Comparison of ENCODE assay signal across 8 cellular contexts in genomic region chr15:80418892-80419537, GRCh38. TPM values are rescaled to one million over a fixed set of nuclear protein-coding genes. Genes with fewer than 3 reads are reported as not detected.
DNase-seq lines count a peak whose midpoint lies in the region; ATAC-seq, FAIRE-seq and TF ChIP-seq lines count a peak whose summit lies in the region.

No MANE protein-coding gene starts in this region.

- no peak overlapping the region for H3K27ac ChIP-seq in gastroesophageal sphincter
- no peak overlapping the region for H3K27ac ChIP-seq in testis
- no peak overlapping the region for H3K27ac ChIP-seq in CD8-positive, alpha-beta T cell (ENCODE audit: low read depth, low read length)

- no peak for TF ChIP-seq POLR2A in gastroesophageal sphincter (IDR thresholded peaks at IDR 0.05)
- TF ChIP-seq POLR2A in testis (IDR thresholded peaks at IDR 0.05), result no peak

- no peak for ATAC-seq in gastroesophageal sphincter
- no peak for ATAC-seq in GM21576 (IDR thresholded peaks at IDR 0.05; ENCODE audit: unreplicated experiment)
- no peak for ATAC-seq in CD8-positive, alpha-beta T cell
- no peak for ATAC-seq in GM19324 (IDR thresholded peaks at IDR 0.05; ENCODE audit: low FRiP score, unreplicated experiment)

- H3K4me1 ChIP-seq in gastroesophageal sphincter (peaks cover 0 to 16% (median 0%) of the 10 kb centered on the region in 3 donors), testis (peaks cover 4% of the 10 kb centered on the region)
- H3K4me1 ChIP-seq in CD8-positive, alpha-beta T cell (ENCODE audit: insufficient read depth, low read length), result no peaks in the 10 kb centered on the region

- TF ChIP-seq CTCF in gastroesophageal sphincter (IDR thresholded peaks at IDR 0.05), result peak in 3 of 4 experiments; percentile 13 to 52 (median 15)
- TF ChIP-seq CTCF in testis (IDR thresholded peaks at IDR 0.05), result peak; percentile 13 to 54 (median 46)
- TF ChIP-seq CTCF in CD8-positive, alpha-beta T cell (IDR thresholded peaks at IDR 0.05), result no peak

- no peak overlapping the region for H3K27ac Mint-ChIP-seq in CD8-positive, alpha-beta T cell

- H3K4me3 ChIP-seq in gastroesophageal sphincter (no peak overlapping the region), testis (no peak overlapping the region)
- H3K4me3 ChIP-seq in CD8-positive, alpha-beta T cell (ENCODE audit: low read depth, low read length), result no peak overlapping the region

- intact Hi-C loops in testis (cut with DNase I; ENCODE audit: low total_unique reads), result no loop called here
- intact Hi-C loops in CD8-positive, alpha-beta T cell (cut with DNase I, micrococcal nuclease), result no loop called here

- H3K4me1 Mint-ChIP-seq in CD8-positive, alpha-beta T cell (ENCODE audit: low read depth), result no peaks in the 10 kb centered on the region

- POLR2A ChIA-PET in CD8-positive, alpha-beta T cell (lab: Charles Lee), result no interaction called here

- H3K36me3 ChIP-seq in gastroesophageal sphincter (no peaks in the 10 kb centered on the region), testis (ENCODE audit: low read depth, missing control alignments) (no peaks in the 10 kb centered on the region)
- no peaks in the 10 kb centered on the region for H3K36me3 ChIP-seq in CD8-positive, alpha-beta T cell (ENCODE audit: insufficient read depth, low read length)

- H3K27me3 ChIP-seq in gastroesophageal sphincter (no peaks in the 10 kb centered on the region), testis (no peaks in the 10 kb centered on the region)
- H3K27me3 ChIP-seq in CD8-positive, alpha-beta T cell (ENCODE audit: insufficient read depth, low read length), result no peaks in the 10 kb centered on the region

- 54 to 70% methylated on average over 5 to 8 of the region's 10 CpGs for WGBS in gastroesophageal sphincter (ENCODE audit: low coverage in 1 of 2), 2 donors
- WGBS in testis, 2 donors, result 65 to 67% methylated on average over 10 of the region's 10 CpGs

- H3K4me3 Mint-ChIP-seq in CD8-positive, alpha-beta T cell, result no peak overlapping the region

- no peak for FAIRE-seq in HTR-8/SVneo (lab: Jason Lieb, UNC)

- peaks cover 16% of the 10 kb centered on the region for H3K27me3 Mint-ChIP-seq in CD8-positive, alpha-beta T cell (ENCODE audit: low read depth)

- DNase-seq in DMS53 treated with DMSO at 0.1 percent for 48 hours (lab: John Stamatoyannopoulos, UW; ENCODE audit: unreplicated experiment) (peak; percentile 15), HTR-8/SVneo (ENCODE audit: insufficient read length, low spot score) (peak; percentile 40), SW 1271 (lab: John Stamatoyannopoulos, UW) (peak; percentile 16 to 63), testis (peak; percentile 63)
- no peak for DNase-seq in CD8-positive, alpha-beta T cell

- no peaks in the 10 kb centered on the region for H3K9me3 Mint-ChIP-seq in CD8-positive, alpha-beta T cell

- no peak for TF ChIP-seq EP300 in gastroesophageal sphincter (IDR thresholded peaks at IDR 0.05)

- CTCF ChIA-PET in CD8-positive, alpha-beta T cell (lab: Charles Lee), result interaction anchor here (0.6 kb wide), 1 partner anchor 304 kb away, joined by 3 read pairs; no protein-coding TSS in a partner anchor

- H3K9me3 ChIP-seq in gastroesophageal sphincter (no peaks in the 10 kb centered on the region), testis (no peaks in the 10 kb centered on the region)
- H3K9me3 ChIP-seq in CD8-positive, alpha-beta T cell (ENCODE audit: low read length), result no peaks in the 10 kb centered on the region

- H3K36me3 Mint-ChIP-seq in CD8-positive, alpha-beta T cell, result no peaks in the 10 kb centered on the region

RNA-seq across cellular contexts. Expression of gene ARNT2, which starts 14.8 kb away (rescaled TPM):
- total RNA-seq in gastroesophageal sphincter, result 10 to 100 TPM in 2 of 4 donors, 1 to 10 TPM in 2; 6.7 to 11.6 (median 9.4) TPM
- total RNA-seq in testis, result 10 to 100 TPM; 50.2 to 58.7 TPM
- polyA plus RNA-seq in testis (ENCODE audit: insufficient read depth, low read depth, low replicate concordance), result 34.3 TPM
- total RNA-seq in CD8-positive, alpha-beta T cell, result not detected

Comparison
In these comparisons a context has a peak if more than half of its experiments do, and no peak if none do; other contexts are left out.
1. DNase-seq: peak in DMS53 treated with DMSO at 0.1 percent for 48 hours (single experiment), HTR-8/SVneo (single experiment), SW 1271 (2 of 2) and testis (single experiment); none in CD8-positive, alpha-beta T cell (0 of 7).
2. RNA of gene ARNT2, which starts 14.8 kb away (total RNA-seq): 50.2 to 58.7 TPM in testis and 6.7 to 11.6 TPM in gastroesophageal sphincter; not detected in CD8-positive, alpha-beta T cell; every median in the first group is over 4 times any median in the second.